8 cellular contexts compared by ENCODE assay signal in the genomic region with DNA sequence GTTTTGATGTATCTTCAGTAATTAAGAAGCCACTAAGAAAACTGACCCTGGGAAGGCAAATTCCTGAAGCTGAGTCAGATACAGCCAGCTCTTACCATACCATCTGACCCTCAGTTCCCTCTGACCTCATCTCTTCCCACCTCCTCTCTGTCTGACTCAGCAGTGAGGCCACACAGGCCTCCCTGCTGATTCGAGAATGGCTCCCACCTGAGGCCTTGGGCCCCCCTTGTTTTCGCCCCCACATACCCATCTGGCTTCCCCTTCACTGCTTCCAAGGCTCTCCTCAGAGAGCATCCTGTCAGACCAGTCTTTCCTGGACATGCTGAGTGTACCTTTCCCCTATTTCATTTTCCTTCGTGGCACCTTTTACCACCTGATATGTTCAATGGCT.
DNase-seq lines count a peak whose midpoint lies in the region; ATAC-seq and TF ChIP-seq lines count a peak whose summit lies in the region.

No MANE protein-coding gene starts in this region.

- peak; percentile 85 for ATAC-seq in GM18498 (IDR thresholded peaks at IDR 0.05; ENCODE audit: unreplicated experiment)

- H3K36me3 ChIP-seq in GM23248 (ENCODE audit: low read depth), result no peaks in the 10 kb centered on the region
- H3K36me3 ChIP-seq in CD8-positive, alpha-beta memory T cell (ENCODE audit: insufficient read depth, low read length), result no peaks in the 10 kb centered on the region

- peak overlapping the region; percentile 55 for H3K4me3 ChIP-seq in GM23248
- H3K4me3 ChIP-seq in CD8-positive, alpha-beta memory T cell (ENCODE audit: low read length), result no peak overlapping the region

- H3K27ac Mint-ChIP-seq in chondrocyte (ENCODE audit: unreplicated experiment) (peak overlapping the region; percentile 99), mesothelial cell of epicardium (peak overlapping the region; percentile 96)
- no peak overlapping the region for H3K27ac Mint-ChIP-seq in CD8-positive, alpha-beta memory T cell

- peak overlapping the region; percentile 84 for H3K4me2 ChIP-seq in GM23248 (ENCODE audit: unreplicated experiment)

- DNase-seq in GM23248, result peak; percentile 97
- no peak for DNase-seq in chondrocyte (ENCODE audit: low spot score)
- no peak for DNase-seq in mesothelial cell of epicardium (ENCODE audit: low spot score in 2 of 2, unreplicated experiment in 2 of 2)
- DNase-seq in COR-L47 (lab: John Stamatoyannopoulos, UW), result no peak
- no peak for DNase-seq in retina
- DNase-seq in CD8-positive, alpha-beta memory T cell, result no peak

- no peaks in the 10 kb centered on the region for H3K4me1 Mint-ChIP-seq in chondrocyte (ENCODE audit: low read depth)
- H3K4me1 Mint-ChIP-seq in mesothelial cell of epicardium, result peaks cover 15% of the 10 kb centered on the region
- no peaks in the 10 kb centered on the region for H3K4me1 Mint-ChIP-seq in CD8-positive, alpha-beta memory T cell

- H3K9me3 Mint-ChIP-seq in chondrocyte (ENCODE audit: low read depth) (peaks cover 7% of the 10 kb centered on the region), mesothelial cell of epicardium (peaks cover 9% of the 10 kb centered on the region)
- peaks cover 0 to 1% (median 0%) of the 10 kb centered on the region in 5 donors for H3K9me3 Mint-ChIP-seq in CD8-positive, alpha-beta memory T cell

- CTCF ChIA-PET in CD8-positive, alpha-beta memory T cell (lab: Charles Lee), result no interaction called here

- peaks cover 34% of the 10 kb centered on the region for H3K4me1 ChIP-seq in GM23248 (ENCODE audit: insufficient read depth)
- no peaks in the 10 kb centered on the region for H3K4me1 ChIP-seq in CD8-positive, alpha-beta memory T cell (ENCODE audit: insufficient read depth, low read length)

- TF ChIP-seq EP300 in Ishikawa (IDR thresholded peaks at IDR 0.05; ENCODE audit: borderline replicate concordance), result peak; percentile 35; the same call in 1 of the 2 replicates

- H3F3A ChIP-seq in GM23248 (ENCODE audit: insufficient read depth), result peaks cover 31% of the 10 kb centered on the region

- H3K36me3 Mint-ChIP-seq in chondrocyte (ENCODE audit: low read depth), result no peaks in the 10 kb centered on the region
- peaks cover 10% of the 10 kb centered on the region for H3K36me3 Mint-ChIP-seq in mesothelial cell of epicardium
- peaks cover 0 to 5% (median 1%) of the 10 kb centered on the region in 3 donors for H3K36me3 Mint-ChIP-seq in CD8-positive, alpha-beta memory T cell

- TF ChIP-seq CTCF in chondrocyte (IDR thresholded peaks at IDR 0.05) (no peak), mesothelial cell of epicardium (IDR thresholded peaks at IDR 0.05; ENCODE audit: unreplicated experiment) (no peak)

- no peaks in the 10 kb centered on the region for H3K9me3 ChIP-seq in GM23248 (ENCODE audit: low read depth)
- no peaks in the 10 kb centered on the region for H3K9me3 ChIP-seq in CD8-positive, alpha-beta memory T cell (ENCODE audit: low read length)

- H3K9ac ChIP-seq in GM23248, result peak overlapping the region; percentile 85

- TF ChIP-seq RAD21 in Ishikawa (IDR thresholded peaks at IDR 0.05; ENCODE audit: low read depth), result no peak

- H4K20me1 ChIP-seq in GM23248 (ENCODE audit: insufficient read depth), result no peaks in the 10 kb centered on the region

- H2AFZ ChIP-seq in GM23248, result peak overlapping the region; percentile 59

- H3K27ac ChIP-seq in GM23248, result peak overlapping the region; percentile 99
- no peak overlapping the region for H3K27ac ChIP-seq in CD8-positive, alpha-beta memory T cell (ENCODE audit: low read depth, low read length)

- in situ Hi-C loops in GM23248 (cut with MboI), result no loop called here

- POLR2A ChIA-PET in CD8-positive, alpha-beta memory T cell (lab: Charles Lee), result no interaction called here

- WGBS in GM23248 (ENCODE audit: low coverage in 1 of 2, low lambda C conversion rate in 2 of 2, missing lambda C conversion rate in 2 of 2), 2 experiments, result 32 to 33% methylated on average over 3 of the region's 3 CpGs

- H3K9me2 ChIP-seq in GM23248 (ENCODE audit: insufficient read depth), result no peaks in the 10 kb centered on the region

- no peaks in the 10 kb centered on the region for H3K27me3 ChIP-seq in GM23248 (replicated peaks; ENCODE audit: insufficient read depth)
- H3K27me3 ChIP-seq in CD8-positive, alpha-beta memory T cell (ENCODE audit: insufficient read depth, low read length, poor library complexity, severe bottlenecking), result no peaks in the 10 kb centered on the region

- H3K27me3 Mint-ChIP-seq in chondrocyte (ENCODE audit: low read depth) (no peaks in the 10 kb centered on the region), mesothelial cell of epicardium (ENCODE audit: low read depth) (no peaks in the 10 kb centered on the region)
- H3K27me3 Mint-ChIP-seq in CD8-positive, alpha-beta memory T cell, result peaks cover 6 to 30% of the 10 kb centered on the region in 2 donors

- no peaks in the 10 kb centered on the region for H3K79me2 ChIP-seq in GM23248 (ENCODE audit: insufficient read depth)

- H3K4me3 Mint-ChIP-seq in chondrocyte (ENCODE audit: unreplicated experiment), result peak overlapping the region; percentile 55
- no peak overlapping the region for H3K4me3 Mint-ChIP-seq in mesothelial cell of epicardium
- no peak overlapping the region for H3K4me3 Mint-ChIP-seq in CD8-positive, alpha-beta memory T cell

TF ChIP-seq in Ishikawa, 13 proteins besides CTCF, POLR2A, EP300 and RAD21:
- 0 out of 2 replicates have a peak, but pooled peaks have one; percentile 26 for TF ChIP-seq CREB1 (IDR thresholded peaks at IDR 0.05; ENCODE audit: low read depth)
- TF ChIP-seq, protein P1, sequence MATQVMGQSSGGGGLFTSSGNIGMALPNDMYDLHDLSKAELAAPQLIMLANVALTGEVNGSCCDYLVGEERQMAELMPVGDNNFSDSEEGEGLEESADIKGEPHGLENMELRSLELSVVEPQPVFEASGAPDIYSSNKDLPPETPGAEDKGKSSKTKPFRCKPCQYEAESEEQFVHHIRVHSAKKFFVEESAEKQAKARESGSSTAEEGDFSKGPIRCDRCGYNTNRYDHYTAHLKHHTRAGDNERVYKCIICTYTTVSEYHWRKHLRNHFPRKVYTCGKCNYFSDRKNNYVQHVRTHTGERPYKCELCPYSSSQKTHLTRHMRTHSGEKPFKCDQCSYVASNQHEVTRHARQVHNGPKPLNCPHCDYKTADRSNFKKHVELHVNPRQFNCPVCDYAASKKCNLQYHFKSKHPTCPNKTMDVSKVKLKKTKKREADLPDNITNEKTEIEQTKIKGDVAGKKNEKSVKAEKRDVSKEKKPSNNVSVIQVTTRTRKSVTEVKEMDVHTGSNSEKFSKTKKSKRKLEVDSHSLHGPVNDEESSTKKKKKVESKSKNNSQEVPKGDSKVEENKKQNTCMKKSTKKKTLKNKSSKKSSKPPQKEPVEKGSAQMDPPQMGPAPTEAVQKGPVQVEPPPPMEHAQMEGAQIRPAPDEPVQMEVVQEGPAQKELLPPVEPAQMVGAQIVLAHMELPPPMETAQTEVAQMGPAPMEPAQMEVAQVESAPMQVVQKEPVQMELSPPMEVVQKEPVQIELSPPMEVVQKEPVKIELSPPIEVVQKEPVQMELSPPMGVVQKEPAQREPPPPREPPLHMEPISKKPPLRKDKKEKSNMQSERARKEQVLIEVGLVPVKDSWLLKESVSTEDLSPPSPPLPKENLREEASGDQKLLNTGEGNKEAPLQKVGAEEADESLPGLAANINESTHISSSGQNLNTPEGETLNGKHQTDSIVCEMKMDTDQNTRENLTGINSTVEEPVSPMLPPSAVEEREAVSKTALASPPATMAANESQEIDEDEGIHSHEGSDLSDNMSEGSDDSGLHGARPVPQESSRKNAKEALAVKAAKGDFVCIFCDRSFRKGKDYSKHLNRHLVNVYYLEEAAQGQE (IDR thresholded peaks at IDR 0.05; ENCODE audit: low read depth), result no peak
- TF ChIP-seq, protein P2, sequence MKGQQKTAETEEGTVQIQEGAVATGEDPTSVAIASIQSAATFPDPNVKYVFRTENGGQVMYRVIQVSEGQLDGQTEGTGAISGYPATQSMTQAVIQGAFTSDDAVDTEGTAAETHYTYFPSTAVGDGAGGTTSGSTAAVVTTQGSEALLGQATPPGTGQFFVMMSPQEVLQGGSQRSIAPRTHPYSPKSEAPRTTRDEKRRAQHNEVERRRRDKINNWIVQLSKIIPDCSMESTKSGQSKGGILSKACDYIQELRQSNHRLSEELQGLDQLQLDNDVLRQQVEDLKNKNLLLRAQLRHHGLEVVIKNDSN (IDR thresholded peaks at IDR 0.05), result 0 out of 2 replicates have a peak, but pooled peaks have one; percentile 27
- TF ChIP-seq NFIC (IDR thresholded peaks at IDR 0.05), result no peak
- TF ChIP-seq, protein P3, sequence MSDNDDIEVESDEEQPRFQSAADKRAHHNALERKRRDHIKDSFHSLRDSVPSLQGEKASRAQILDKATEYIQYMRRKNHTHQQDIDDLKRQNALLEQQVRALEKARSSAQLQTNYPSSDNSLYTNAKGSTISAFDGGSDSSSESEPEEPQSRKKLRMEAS (IDR thresholded peaks at IDR 0.05), result peak; percentile 44
- no peak; the same call in 1 of the 2 replicates for TF ChIP-seq TEAD4 (IDR thresholded peaks at IDR 0.05)
- peak; percentile 46; the same call in 1 of the 2 replicates for TF ChIP-seq EGR1 (IDR thresholded peaks at IDR 0.05)
- no peak; the same call in 1 of the 2 replicates for TF ChIP-seq FOXM1 (IDR thresholded peaks at IDR 0.05; ENCODE audit: borderline replicate concordance, low read depth)
- no peak for TF ChIP-seq TCF12 (IDR thresholded peaks at IDR 0.05; ENCODE audit: low read depth)
- no peak for TF ChIP-seq YY1 (IDR thresholded peaks at IDR 0.05; ENCODE audit: low read depth)
- peak; percentile 34; the same call in 1 of the 2 replicates for TF ChIP-seq ZBTB7A (IDR thresholded peaks at IDR 0.05; ENCODE audit: low read depth)
- TF ChIP-seq TAF1 (IDR thresholded peaks at IDR 0.05; ENCODE audit: low read depth), result no peak
- 0 out of 2 replicates have a peak, but pooled peaks have one; percentile 8 for TF ChIP-seq CEBPB (IDR thresholded peaks at IDR 0.05)

Comparison
In these comparisons a context has a peak if more than half of its experiments do, and no peak if none do; other contexts are left out.
1. H3K27ac Mint-ChIP-seq: peak in chondrocyte (single experiment) and mesothelial cell of epicardium (single experiment); none in CD8-positive, alpha-beta memory T cell (0 of 8).